Comparison of ENCODE assay signal across 8 cellular contexts in genomic region chr3:50155491-50155878, GRCh38. TPM values are rescaled to one million over a fixed set of nuclear protein-coding genes. Genes with fewer than 3 reads are reported as not detected.
DNase-seq lines count a peak whose midpoint lies in the region; ATAC-seq and TF ChIP-seq lines count a peak whose summit lies in the region.

No MANE protein-coding gene starts in this region.

- intact Hi-C loops in dorsolateral prefrontal cortex (cut with DNase I) = no loop called here

- peaks cover 17% of the 10 kb centered on the region for H3K27me3 Mint-ChIP-seq in IgD-negative memory B cell
- peaks cover 13 to 43% (median 31%) of the 10 kb centered on the region in 5 donors for H3K27me3 Mint-ChIP-seq in naive thymus-derived CD8-positive, alpha-beta T cell

- peak overlapping the region in 9 of 59 donors; percentile 3 to 53 (median 30) for H3K27ac ChIP-seq in dorsolateral prefrontal cortex

- peak overlapping the region; percentile 75 to 92 (median 86) for H3K4me3 Mint-ChIP-seq in IgD-negative memory B cell
- peak overlapping the region; percentile 73 to 89 (median 80) for H3K4me3 Mint-ChIP-seq in naive thymus-derived CD8-positive, alpha-beta T cell

- H3K4me1 Mint-ChIP-seq in IgD-negative memory B cell = peaks cover 0 to 7% (median 2%) of the 10 kb centered on the region in 3 donors
- H3K4me1 Mint-ChIP-seq in naive thymus-derived CD8-positive, alpha-beta T cell = peaks cover 5 to 36% (median 12%) of the 10 kb centered on the region in 4 donors

- peak overlapping the region; percentile 53 for H3K4me3 ChIP-seq in AG04449 (ENCODE audit: low read depth, low read length)
- H3K4me3 ChIP-seq in dorsolateral prefrontal cortex = peak overlapping the region in 56 of 59 donors; percentile 9 to 71 (median 52)

- H3K36me3 Mint-ChIP-seq in IgD-negative memory B cell = no peaks in the 10 kb centered on the region
- peaks cover 0 to 2% (median 0%) of the 10 kb centered on the region in 3 donors for H3K36me3 Mint-ChIP-seq in naive thymus-derived CD8-positive, alpha-beta T cell

- POLR2A ChIA-PET in AG04449 (lab: Yijun Ruan, JAX) = interaction anchor here (1.4 kb wide), 1 partner anchor 9 kb away, joined by 6 read pairs; no protein-coding TSS in a partner anchor
- POLR2A ChIA-PET in naive thymus-derived CD8-positive, alpha-beta T cell (lab: Charles Lee) = no interaction called here

- ATAC-seq in naive thymus-derived CD8-positive, alpha-beta T cell = no peak
- no peak for ATAC-seq in GM21529 (IDR thresholded peaks at IDR 0.05; ENCODE audit: unreplicated experiment)

- DNase-seq in AG04449 (ENCODE audit: low read depth, low spot score) = no peak
- no peak for DNase-seq in dorsolateral prefrontal cortex
- no peak for DNase-seq in naive thymus-derived CD8-positive, alpha-beta T cell
- DNase-seq in KG1 (lab: John Stamatoyannopoulos, UW) = no peak
- DNase-seq in kidney tubule cell (ENCODE audit: low spot score) = no peak
- no peak for DNase-seq in NAMALWA (ENCODE audit: low spot score)

- H3K9me3 Mint-ChIP-seq in IgD-negative memory B cell = no peaks in the 10 kb centered on the region
- no peaks in the 10 kb centered on the region for H3K9me3 Mint-ChIP-seq in naive thymus-derived CD8-positive, alpha-beta T cell

- TF ChIP-seq CTCF in AG04449 (IDR thresholded peaks at IDR 0.05; ENCODE audit: insufficient read depth, low read length, missing control alignments) (no peak), dorsolateral prefrontal cortex (IDR thresholded peaks at IDR 0.05 in 54 of 56, conservative IDR thresholded peaks at IDR 0.05 in 2 of 56; ENCODE audit: low read depth in 1 of 56, partially characterized antibody in 56 of 56) (no peak)

- peak overlapping the region in 1 of 3 donors; percentile 53 for H3K27ac Mint-ChIP-seq in IgD-negative memory B cell
- H3K27ac Mint-ChIP-seq in naive thymus-derived CD8-positive, alpha-beta T cell = peak overlapping the region in 1 of 10 donors; percentile 74

- H3K27me3 ChIP-seq in dorsolateral prefrontal cortex = peaks cover 0 to 19% (median 0%) of the 10 kb centered on the region in 45 donors

- CTCF ChIA-PET in AG04449 (lab: Yijun Ruan, JAX) = interaction anchor here (1.5 kb wide), 1 partner anchor 16 kb away, joined by 3 read pairs; no protein-coding TSS in a partner anchor

RNA-seq across cellular contexts. Expression of gene SEMA3F, which starts 0.4 kb away (rescaled TPM):
- polyA plus RNA-seq in IgD-negative memory B cell = not detected
- 10 to 100 TPM in 39 of 120 experiments, 1 to 10 TPM in 81; 1.9 to 30.3 (median 8.3) TPM for total RNA-seq in dorsolateral prefrontal cortex
- total RNA-seq in naive thymus-derived CD8-positive, alpha-beta T cell = not detected
- polyA plus RNA-seq in naive thymus-derived CD8-positive, alpha-beta T cell = not detected

RNA-seq across cellular contexts. Expression of gene GNAT1, which starts 35.9 kb away (rescaled TPM):
- not detected for polyA plus RNA-seq in IgD-negative memory B cell
- 1 to 10 TPM in 1 of 120 experiments, under 1 TPM in 13, not detected in 106; 0.20 to 1.6 (median 0.31) TPM for total RNA-seq in dorsolateral prefrontal cortex
- total RNA-seq in naive thymus-derived CD8-positive, alpha-beta T cell = not detected
- not detected for polyA plus RNA-seq in naive thymus-derived CD8-positive, alpha-beta T cell

RNA-seq across cellular contexts. Expression of gene SLC38A3, which starts 49.6 kb away (rescaled TPM):
- polyA plus RNA-seq in IgD-negative memory B cell = not detected
- total RNA-seq in dorsolateral prefrontal cortex = 10 to 100 TPM; 12.5 to 71.4 (median 28.5) TPM
- not detected for total RNA-seq in naive thymus-derived CD8-positive, alpha-beta T cell
- not detected for polyA plus RNA-seq in naive thymus-derived CD8-positive, alpha-beta T cell

Comparison
In these comparisons a context has a peak if more than half of its experiments do, and no peak if none do; other contexts are left out.
1. RNA of gene SLC38A3, which starts 49.6 kb away (total RNA-seq): 12.5 to 71.4 TPM in dorsolateral prefrontal cortex; not detected in naive thymus-derived CD8-positive, alpha-beta T cell; every median in the first group is over 10 times any median in the second.